In genomic region chr22:46769191-46769675, GRCh38 we compare ENCODE assay signal across 9 cellular contexts. TPM values are rescaled to one million over a fixed set of nuclear protein-coding genes. Genes with fewer than 3 reads are reported as not detected.
DNase-seq lines count a peak whose midpoint lies in the region; ATAC-seq and TF ChIP-seq lines count a peak whose summit lies in the region.
"Had no signal": no experiment of that assay in that cellular context is flagged by ENCODE, and none has a peak within 500 bp of the region (broad histone marks: within the 10 kb centered on the region; RNA-seq: fewer than 3 reads in every experiment).

No MANE protein-coding gene starts in this region.

- H3K4me1 ChIP-seq in duodenal mucosa (ENCODE audit: control insufficient read depth in 1 of 2, insufficient read depth in 2 of 2, low read length in 2 of 2) (peaks cover 43 to 52% of the 10 kb centered on the region in 2 donors), psoas muscle (peaks cover 39% of the 10 kb centered on the region)

- intact Hi-C loops in psoas muscle (cut with DNase I), result no loop called here

- peak overlapping the region; percentile 61 for H3K27ac ChIP-seq in duodenal mucosa (ENCODE audit: low read depth, low read length)
- H3K27ac ChIP-seq in psoas muscle, result peak overlapping the region; percentile 86

- 31 to 42% (median 39%) methylated on average over 17 of the region's 17 CpGs for WGBS in psoas muscle, 3 donors

- H3K36me3 ChIP-seq in duodenal mucosa (ENCODE audit: control insufficient read depth in 1 of 2, insufficient read depth in 2 of 2, low read length in 2 of 2), result peaks cover 0 to 19% of the 10 kb centered on the region in 2 donors
- H3K36me3 ChIP-seq in psoas muscle (ENCODE audit: insufficient read depth in 1 of 2, low read depth in 1 of 2), result peaks cover 0 to 8% of the 10 kb centered on the region in 2 donors
- H3K36me3 ChIP-seq: pancreas had no signal

- TF ChIP-seq CTCF in GM12865 (IDR thresholded peaks at IDR 0.05; ENCODE audit: insufficient read depth, low read depth, low read length, missing control alignments) (no peak), psoas muscle (IDR thresholded peaks at IDR 0.05) (no peak)

- H3K4me3 ChIP-seq in GM12865 (ENCODE audit: low read depth, low read length), result peak overlapping the region; percentile 54
- H3K4me3 ChIP-seq in duodenal mucosa (ENCODE audit: low read depth in 1 of 2, low read length in 2 of 2), result no peak overlapping the region
- H3K4me3 ChIP-seq in psoas muscle, result peak overlapping the region; percentile 31
- H3K4me3 ChIP-seq: pancreas had no signal

- H3K27me3 ChIP-seq in duodenal mucosa (ENCODE audit: control insufficient read depth in 1 of 2, insufficient read depth in 2 of 2, low read length in 2 of 2) (no peaks in the 10 kb centered on the region), psoas muscle (ENCODE audit: insufficient read depth in 3 of 3, low read length in 2 of 3) (no peaks in the 10 kb centered on the region)
- H3K27me3 ChIP-seq: pancreas had no signal

- peak; percentile 85 to 89 (median 88) for ATAC-seq in psoas muscle
- ATAC-seq in HG02642 (IDR thresholded peaks at IDR 0.05; ENCODE audit: poor library complexity, unreplicated experiment), result no peak

- peak; percentile 76 for DNase-seq in GM12865 (ENCODE audit: low read depth)
- peak; percentile 68 for DNase-seq in NCI-H345 treated with DMSO at 0.1 percent for 48 hours (lab: John Stamatoyannopoulos, UW; ENCODE audit: unreplicated experiment)
- peak; percentile 59 to 84 for DNase-seq in psoas muscle
- DNase-seq in stimulated activated naive CD4-positive, alpha-beta T cell (lab: John Stamatoyannopoulos, UW), result no peak
- no peak for DNase-seq in NCI-H1436 (lab: John Stamatoyannopoulos, UW)
- no peak for DNase-seq in stimulated activated CD4-positive, alpha-beta T cell treated with anti-CD3 and anti-CD28 coated beads, Interleukin-2, amount 100 ng/mL, for 24 hours

- no peaks in the 10 kb centered on the region for H3K9me3 ChIP-seq in duodenal mucosa (ENCODE audit: control insufficient read depth in 1 of 2, low read length in 2 of 2)
- H3K9me3 ChIP-seq in psoas muscle, result no peaks in the 10 kb centered on the region
- H3K9me3 ChIP-seq: pancreas had no signal

- H3K9ac ChIP-seq in duodenal mucosa (ENCODE audit: low read depth in 1 of 2, low read length in 2 of 2), result no peak overlapping the region

RNA-seq across cellular contexts. Expression of gene TBC1D22A, which starts 6.8 kb away (rescaled TPM):
- total RNA-seq in psoas muscle, result 10 to 100 TPM; 15.7 to 25.0 (median 20.6) TPM
- polyA plus RNA-seq in psoas muscle, result 10 to 100 TPM; 11.7 to 19.0 (median 14.8) TPM

RNA-seq across cellular contexts. Expression of gene CERK, which starts 31.2 kb away (rescaled TPM):
- total RNA-seq in psoas muscle, result 10 to 100 TPM; 26.9 to 38.1 (median 33.9) TPM
- 10 to 100 TPM; 13.0 to 26.8 (median 24.8) TPM for polyA plus RNA-seq in psoas muscle

Comparison
In these comparisons a context has a peak if more than half of its experiments do, and no peak if none do; other contexts are left out.
1. DNase-seq: peak in GM12865 (single experiment), NCI-H345 treated with DMSO at 0.1 percent for 48 hours (single experiment) and psoas muscle (2 of 2); none in stimulated activated naive CD4-positive, alpha-beta T cell (0 of 6), NCI-H1436 (single experiment) and stimulated activated CD4-positive, alpha-beta T cell treated with anti-CD3 and anti-CD28 coated beads, Interleukin-2, amount 100 ng/mL, for 24 hours (0 of 2).
2. H3K4me3 ChIP-seq: peak in GM12865 (single experiment) and psoas muscle (single experiment); none in duodenal mucosa (0 of 2).